ENCODE assay signal across 7 cellular contexts in the genomic region with DNA sequence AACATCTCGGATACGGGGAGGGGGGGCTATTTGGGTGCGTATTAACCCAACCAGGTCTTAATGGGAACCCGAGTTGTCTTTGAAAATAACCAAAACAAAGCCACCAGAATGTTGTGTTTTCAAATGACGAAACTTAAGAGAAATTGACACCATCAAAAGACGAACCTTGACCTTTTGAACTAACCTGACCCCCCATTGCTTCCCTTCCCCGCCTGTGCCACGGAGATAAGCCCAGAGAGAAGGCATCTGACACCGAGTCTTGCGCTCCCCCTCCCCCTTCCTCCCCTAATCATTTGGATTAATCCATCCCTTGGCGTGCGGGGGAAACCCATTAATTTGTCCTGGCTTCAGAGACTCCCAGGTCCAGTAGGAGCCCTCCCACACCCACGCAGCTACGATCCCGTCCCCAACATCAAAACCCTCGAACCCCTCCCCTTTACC. TPM values are rescaled to one million over a fixed set of nuclear protein-coding genes. Genes with fewer than 3 reads are reported as not detected.
DNase-seq lines count a peak whose midpoint lies in the region; ATAC-seq and TF ChIP-seq lines count a peak whose summit lies in the region.

No MANE protein-coding gene starts in this region.

- DNase-seq in HCT116 (ENCODE audit: low read depth, low spot score) = no peak
- DNase-seq in PC-9 = no peak
- no peak for DNase-seq in epithelial cell of proximal tubule (ENCODE audit: low read depth)
- DNase-seq in psoas muscle = no peak
- no peak for DNase-seq in GF-D8 (lab: John Stamatoyannopoulos, UW)
- DNase-seq in NCI-H2196 treated with DMSO at 0.1 percent for 48 hours (lab: John Stamatoyannopoulos, UW; ENCODE audit: unreplicated experiment) = no peak

- H3K9me3 ChIP-seq in HCT116 (ENCODE audit: control insufficient read depth in 1 of 2, insufficient read depth in 1 of 2, low read depth in 1 of 2, low read length in 2 of 2) (no peaks in the 10 kb centered on the region), PC-9 (ENCODE audit: insufficient read depth, low read depth) (no peaks in the 10 kb centered on the region), psoas muscle (no peaks in the 10 kb centered on the region)

- no peak for TF ChIP-seq POLR2A in HCT116 (IDR thresholded peaks at IDR 0.05; ENCODE audit: borderline replicate concordance, extremely low read depth, insufficient read depth, insufficient read length)

- peaks cover 43% of the 10 kb centered on the region; the same call in 1 of the 2 replicates for H3F3A ChIP-seq in PC-9 (ENCODE audit: insufficient read depth, low read depth)

- peak overlapping the region; percentile 48 to 61 for H3K4me3 ChIP-seq in HCT116 (replicated peaks in 1 of 2; ENCODE audit: low read depth in 1 of 2, low read length in 2 of 2)
- H3K4me3 ChIP-seq in PC-9 = peak overlapping the region; percentile 99
- H3K4me3 ChIP-seq in epithelial cell of proximal tubule (ENCODE audit: low read depth, low read length) = peak overlapping the region; percentile 80
- H3K4me3 ChIP-seq in psoas muscle = peak overlapping the region; percentile 75

- H3K36me3 ChIP-seq in HCT116 (ENCODE audit: control insufficient read depth in 1 of 2, insufficient read depth in 2 of 2, low read length in 2 of 2) (no peaks in the 10 kb centered on the region), PC-9 (ENCODE audit: low read depth) (no peaks in the 10 kb centered on the region), psoas muscle (ENCODE audit: insufficient read depth in 1 of 2, low read depth in 1 of 2) (no peaks in the 10 kb centered on the region)

- CTCF ChIA-PET in HCT116 (lab: Charles Lee) (no interaction called here), PC-9 (lab: Charles Lee) (interaction anchor here (0.6 kb wide), 2 partner anchors 27 to 185 kb away, joined by 3 read pairs; no protein-coding TSS in a partner anchor)

- H4K20me1 ChIP-seq in HCT116 (ENCODE audit: insufficient read depth) (no peaks in the 10 kb centered on the region), PC-9 (ENCODE audit: insufficient read depth) (peaks cover 16% of the 10 kb centered on the region)

- POLR2A ChIA-PET in HCT116 (lab: Charles Lee) = interaction anchor here (1.0 kb wide), 1 partner anchor 20 kb away, joined by 3 read pairs; no protein-coding TSS in a partner anchor
- POLR2A ChIA-PET in PC-9 (lab: Charles Lee; ENCODE audit: unreplicated experiment) = no interaction called here

- intact Hi-C loops in HCT116 (cut with micrococcal nuclease) (no loop called here), PC-9 (cut with micrococcal nuclease; ENCODE audit: unreplicated experiment) (loop anchor here (1.0 kb wide), 1 partner anchor 51 kb away; no protein-coding TSS in a partner anchor), psoas muscle (cut with DNase I) (no loop called here)

- TF ChIP-seq RAD21 in HCT116 (IDR thresholded peaks at IDR 0.05; ENCODE audit: low read depth) = no peak

- ATAC-seq in HCT116 (no peak), psoas muscle (no peak), HG03565 (IDR thresholded peaks at IDR 0.05; ENCODE audit: unreplicated experiment) (no peak)

- peaks cover 26% of the 10 kb centered on the region for H3K79me2 ChIP-seq in HCT116 (ENCODE audit: insufficient read depth, low read length)
- peaks cover 23% of the 10 kb centered on the region for H3K79me2 ChIP-seq in PC-9 (ENCODE audit: low read depth)

- RAD21 ChIA-PET in HCT116 (lab: Charles Lee; ENCODE audit: low non-redundant PET in 1 of 2, low total read pairs in 2 of 2, uncharacterized antibody in 2 of 2, unreplicated experiment in 2 of 2) = no interaction called here

- H3K4me2 ChIP-seq in HCT116 (ENCODE audit: low read length) = peak overlapping the region; percentile 89
- H3K4me2 ChIP-seq in PC-9 = peak overlapping the region; percentile 95

- H2AFZ ChIP-seq in HCT116 (ENCODE audit: low read depth, low read length, poor library complexity, severe bottlenecking) = no peak overlapping the region
- H2AFZ ChIP-seq in PC-9 = no peak overlapping the region

- BruUV-seq in HCT116 (replicated peaks; lab: Mats Ljungman, UMichigan) (no TSS peak), PC-9 (replicated peaks; lab: Mats Ljungman, UMichigan) (no TSS peak)

- peak overlapping the region; percentile 87; the same call in 1 of the 2 replicates for H3K27ac ChIP-seq in HCT116 (ENCODE audit: low read depth, low read length)
- no peak overlapping the region for H3K27ac ChIP-seq in PC-9
- no peak overlapping the region for H3K27ac ChIP-seq in psoas muscle

- 53 to 64% (median 59%) methylated on average over 16 of the region's 16 CpGs for WGBS in psoas muscle, 3 donors

- H3K27me3 ChIP-seq in HCT116 (ENCODE audit: insufficient read depth, low read length) (no peaks in the 10 kb centered on the region), PC-9 (ENCODE audit: insufficient read depth, low read depth) (no peaks in the 10 kb centered on the region), psoas muscle (ENCODE audit: insufficient read depth in 3 of 3, low read length in 2 of 3) (no peaks in the 10 kb centered on the region)

- no peak for TF ChIP-seq CTCF in HCT116 (IDR thresholded peaks at IDR 0.05 in 2 of 3, conservative IDR thresholded peaks at IDR 0.05 in 1 of 3; ENCODE audit: borderline replicate concordance in 1 of 3, insufficient read depth in 1 of 3, low read depth in 2 of 3, low read length in 2 of 3)
- TF ChIP-seq CTCF in PC-9 (conservative IDR thresholded peaks at IDR 0.05) = no peak
- TF ChIP-seq CTCF in epithelial cell of proximal tubule (conservative IDR thresholded peaks at IDR 0.05; ENCODE audit: low read depth, low read length) = no peak
- TF ChIP-seq CTCF in psoas muscle (IDR thresholded peaks at IDR 0.05) = no peak

- H3K9ac ChIP-seq in HCT116 (ENCODE audit: low read length) = peak overlapping the region; percentile 66

- H3K9me2 ChIP-seq in HCT116 (ENCODE audit: insufficient read depth) (no peaks in the 10 kb centered on the region), PC-9 (ENCODE audit: insufficient read depth) (no peaks in the 10 kb centered on the region)

- H3K4me1 ChIP-seq in HCT116 (ENCODE audit: control insufficient read depth in 1 of 2, insufficient read depth in 2 of 2, low read length in 2 of 2) (peaks cover 16 to 57% of the 10 kb centered on the region in 2 experiments; a peak in 3 of 4 replicates), PC-9 (replicated peaks; ENCODE audit: insufficient read depth) (peaks cover 14% of the 10 kb centered on the region), psoas muscle (peaks cover 7% of the 10 kb centered on the region)

TF ChIP-seq in HCT116, 20 proteins besides CTCF, POLR2A, EP300 and RAD21 (continues in another document):
- TF ChIP-seq YY1 (IDR thresholded peaks at IDR 0.05; ENCODE audit: extremely low read depth, insufficient replicate concordance, low read depth, low read length) = no peak
- TF ChIP-seq EZH2 (IDR thresholded peaks at IDR 0.05) = no peak
- TF ChIP-seq SRF (IDR thresholded peaks at IDR 0.05; ENCODE audit: low read depth) = no peak
- TF ChIP-seq TCF7L2 (IDR thresholded peaks at IDR 0.05; ENCODE audit: borderline replicate concordance, extremely low read depth, insufficient read depth, insufficient read length) = no peak
- no peak for TF ChIP-seq MAX (IDR thresholded peaks at IDR 0.05)
- no peak for TF ChIP-seq ZNF274 (IDR thresholded peaks at IDR 0.05; ENCODE audit: low read depth, low read length)
- TF ChIP-seq REST (IDR thresholded peaks at IDR 0.05; ENCODE audit: low read depth) = no peak

RNA-seq across cellular contexts. Expression of gene GCAT, which starts 4.5 kb away (rescaled TPM):
- total RNA-seq in HCT116 (2021; ENCODE audit: unreplicated experiment) = 88.7 TPM
- 92.9 and 111 TPM in 2 replicates for polyA plus RNA-seq in HCT116 (2012)
- 32.3 and 37.7 TPM in 2 replicates for total RNA-seq in PC-9 (2021)
- 29.1 and 36.0 TPM in 2 replicates for total RNA-seq in epithelial cell of proximal tubule
- 10 to 100 TPM in 1 of 4 donors, 1 to 10 TPM in 3; 7.7 to 19.2 (median 9.3) TPM for total RNA-seq in psoas muscle
- polyA plus RNA-seq in psoas muscle = 1 to 10 TPM; 5.4 to 8.3 (median 7.8) TPM

RNA-seq across cellular contexts. Expression of gene GALR3, which starts 20.0 kb away (rescaled TPM):
- total RNA-seq in HCT116 (2021; ENCODE audit: unreplicated experiment) (0.32 TPM), PC-9 (2021) (0.31 and 0.45 TPM in 2 replicates), epithelial cell of proximal tubule (not detected in 2 replicates), psoas muscle (under 1 TPM in 1 of 4 donors, not detected in 3; 0.32 TPM)
- 0.12 TPM in 1 of 2 replicates, not detected in the other for polyA plus RNA-seq in HCT116 (2012)
- polyA plus RNA-seq in psoas muscle = under 1 TPM in 1 of 3 donors, not detected in 2; 0.04 TPM

RNA-seq across cellular contexts. Expression of gene ANKRD54, which starts 40.9 kb away (rescaled TPM):
- total RNA-seq in HCT116 (2021; ENCODE audit: unreplicated experiment) = 29.8 TPM
- 25.5 and 27.9 TPM in 2 replicates for polyA plus RNA-seq in HCT116 (2012)
- 32.3 and 33.6 TPM in 2 replicates for total RNA-seq in PC-9 (2021)
- total RNA-seq in epithelial cell of proximal tubule = 38.6 and 41.9 TPM in 2 replicates
- 10 to 100 TPM; 11.3 to 18.0 (median 12.5) TPM for total RNA-seq in psoas muscle
- polyA plus RNA-seq in psoas muscle = 10 to 100 TPM; 12.0 to 37.2 (median 13.9) TPM

RNA-seq across cellular contexts. Expression of gene EIF3L, which starts 46.0 kb away (rescaled TPM):
- total RNA-seq in HCT116 (2021; ENCODE audit: unreplicated experiment) (687 TPM), PC-9 (2021) (566 and 582 TPM in 2 replicates), epithelial cell of proximal tubule (333 and 418 TPM in 2 replicates), psoas muscle (100 to 1,000 TPM; 369 to 483 (median 441) TPM)
- polyA plus RNA-seq in HCT116 (2012) = 1,071 and 1,188 TPM in 2 replicates
- 100 to 1,000 TPM; 265 to 327 (median 310) TPM for polyA plus RNA-seq in psoas muscle
